In the genomic region with DNA sequence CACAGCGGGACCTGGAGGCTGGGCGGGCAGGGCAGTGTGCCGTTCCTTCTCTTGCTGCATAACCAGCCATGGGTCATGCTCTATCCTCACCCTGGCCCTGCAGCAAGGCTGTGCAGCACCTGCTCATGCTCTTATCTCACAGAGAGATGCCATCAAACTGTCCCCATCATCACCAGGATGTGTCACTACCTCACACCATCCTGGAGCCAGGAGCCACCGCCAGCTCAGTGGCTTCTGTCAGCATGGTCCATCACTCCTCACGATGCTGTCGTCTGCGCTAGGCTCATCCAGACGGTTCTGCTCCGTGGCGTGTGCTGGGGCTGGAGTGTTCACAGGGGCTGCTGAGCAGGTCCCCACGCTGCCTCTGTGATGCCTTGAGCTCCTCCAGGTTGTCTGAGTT, we compare ENCODE assay signal across 19 cellular contexts.
"Had no signal": no experiment of that assay in that cellular context is flagged by ENCODE, and none has a peak within 500 bp of the region (broad histone marks: within the 10 kb centered on the region; RNA-seq: fewer than 3 reads in every experiment).

No MANE protein-coding gene starts in this region.

- H3K4me1 ChIP-seq: foreskin keratinocyte, tibial nerve had no signal

- H3K27me3 ChIP-seq: brain microvascular endothelial cell, foreskin keratinocyte, ovary, tibial nerve had no signal

- H3K4me3 ChIP-seq: lung, ovary, tibial nerve had no signal

- H3K27ac Mint-ChIP-seq: activated CD8-positive, alpha-beta memory T cell treated with anti-CD3 and anti-CD28 coated beads, Interleukin-2, amount 10 ng/mL, durations not matched to agents 7 days and 5 days; activated naive CD8-positive, alpha-beta T cell treated with anti-CD3 and anti-CD28 coated beads, Interleukin-2, amount 10 ng/mL, durations not matched to agents 7 days and 5 days; effector memory CD8-positive, alpha-beta T cell; stimulated activated memory B cell treated with anti-CD40 and anti-IgM and Interleukin-4, amounts not matched to agents 10 μg/mL and 1 μg/mL and 100 μg/mL, for 72 hours had no signal

- ATAC-seq: activated CD4-positive, CD25-positive, alpha-beta regulatory T cell treated with anti-CD3 and anti-CD28 coated beads, Interleukin-2, amount 50 U/mL, for 24 hours; activated CD8-positive, alpha-beta memory T cell treated with anti-CD3 and anti-CD28 coated beads, Interleukin-2, amount 10 ng/mL, durations not matched to agents 7 days and 5 days; effector memory CD8-positive, alpha-beta T cell; foreskin keratinocyte; stimulated activated memory B cell treated with anti-CD40 and anti-IgM and Interleukin-4, amounts not matched to agents 10 μg/mL and 1 μg/mL and 100 μg/mL, for 72 hours had no signal

- H3K9me3 ChIP-seq: ovary had no signal

- H3K4me3 Mint-ChIP-seq: activated CD8-positive, alpha-beta memory T cell treated with anti-CD3 and anti-CD28 coated beads, Interleukin-2, amount 10 ng/mL, durations not matched to agents 7 days and 5 days; activated naive CD8-positive, alpha-beta T cell treated with anti-CD3 and anti-CD28 coated beads, Interleukin-2, amount 10 ng/mL, durations not matched to agents 7 days and 5 days; effector memory CD8-positive, alpha-beta T cell; immature natural killer cell; neural crest cell; stimulated activated memory B cell treated with anti-CD40 and anti-IgM and Interleukin-4, amounts not matched to agents 10 μg/mL and 1 μg/mL and 100 μg/mL, for 72 hours had no signal

- H3K27ac ChIP-seq: brain microvascular endothelial cell, foreskin keratinocyte, ovary, tibial nerve had no signal

- DNase-seq: activated CD4-positive, alpha-beta T cell treated with anti-CD3 and anti-CD28 coated beads, Interleukin-2, amount 50 U/mL, for 4 hours; activated CD8-positive, alpha-beta memory T cell treated with anti-CD3 and anti-CD28 coated beads, Interleukin-2, amount 10 ng/mL, durations not matched to agents 7 days and 5 days; activated gamma-delta T cell; activated naive CD8-positive, alpha-beta T cell treated with anti-CD3 and anti-CD28 coated beads, Interleukin-2, amount 10 ng/mL, durations not matched to agents 7 days and 5 days; activated T-cell treated with anti-CD3 and anti-CD28 coated beads, Interleukin-2, amount 50 U/mL, for 1 hour; anterior cingulate cortex; brain microvascular endothelial cell; dermis blood vessel endothelial cell; effector memory CD8-positive, alpha-beta T cell; foreskin keratinocyte; immature natural killer cell; substantia nigra; T-helper 9 cell had no signal

- H3K4me1 Mint-ChIP-seq: activated naive CD8-positive, alpha-beta T cell treated with anti-CD3 and anti-CD28 coated beads, Interleukin-2, amount 10 ng/mL, durations not matched to agents 7 days and 5 days; neural crest cell had no signal

- H3K27me3 Mint-ChIP-seq: activated CD8-positive, alpha-beta memory T cell treated with anti-CD3 and anti-CD28 coated beads, Interleukin-2, amount 10 ng/mL, durations not matched to agents 7 days and 5 days; activated naive CD8-positive, alpha-beta T cell treated with anti-CD3 and anti-CD28 coated beads, Interleukin-2, amount 10 ng/mL, durations not matched to agents 7 days and 5 days; effector memory CD8-positive, alpha-beta T cell; stimulated activated memory B cell treated with anti-CD40 and anti-IgM and Interleukin-4, amounts not matched to agents 10 μg/mL and 1 μg/mL and 100 μg/mL, for 72 hours had no signal

- H3K9me3 Mint-ChIP-seq: activated naive CD8-positive, alpha-beta T cell treated with anti-CD3 and anti-CD28 coated beads, Interleukin-2, amount 10 ng/mL, durations not matched to agents 7 days and 5 days; effector memory CD8-positive, alpha-beta T cell; immature natural killer cell; neural crest cell; stimulated activated memory B cell treated with anti-CD40 and anti-IgM and Interleukin-4, amounts not matched to agents 10 μg/mL and 1 μg/mL and 100 μg/mL, for 72 hours had no signal
